1 cellular context compared by ENCODE assay signal in genomic region chr3:124373524-124373923, GRCh38.
TF ChIP-seq lines count a peak whose summit lies in the region.

No MANE protein-coding gene starts in this region.

TF ChIP-seq in GM12878, 131 proteins besides CTCF, POLR2A, EP300 and RAD21 (continued from another document):
- no peak for TF ChIP-seq ZNF592 (IDR thresholded peaks at IDR 0.05)
- peak; percentile 78 for TF ChIP-seq MTA2 (IDR thresholded peaks at IDR 0.05; ENCODE audit: low read depth)
- peak; percentile 98 for TF ChIP-seq ATF2 (IDR thresholded peaks at IDR 0.05; ENCODE audit: low read length)
- no peak for TF ChIP-seq BACH1 (IDR thresholded peaks at IDR 0.05; ENCODE audit: borderline replicate concordance)
